8 cellular contexts compared by ENCODE assay signal in genomic region chr19:42693760-42694350, GRCh38. TPM values are rescaled to one million over a fixed set of nuclear protein-coding genes. Genes with fewer than 3 reads are reported as not detected.
A peak's percentile ranks its signal among the peaks of the same experiment; 100 is the strongest.
DNase-seq lines count a peak whose midpoint lies in the region; ATAC-seq and TF ChIP-seq lines count a peak whose summit lies in the region.

No MANE protein-coding gene starts in this region.

- dilution Hi-C loops in mammary epithelial cell (cut with HindIII; ENCODE audit: low sequenced_read_pairs): no loop called here

- no peaks in the 10 kb centered on the region for H3K4me1 Mint-ChIP-seq in activated CD4-positive, alpha-beta memory T cell treated with anti-CD3 and anti-CD28 coated beads for 36 hours (ENCODE audit: low read depth)
- no peaks in the 10 kb centered on the region for H3K4me1 Mint-ChIP-seq in activated CD4-positive, alpha-beta memory T cell treated with anti-CD3 and anti-CD28 coated beads, Interleukin-2, amount 10 ng/mL, durations not matched to agents 7 days and 5 days

- no peak for ATAC-seq in GM18517 (IDR thresholded peaks at IDR 0.05; ENCODE audit: unreplicated experiment)
- no peak for ATAC-seq in HG02642 (IDR thresholded peaks at IDR 0.05; ENCODE audit: poor library complexity, unreplicated experiment)

- H3K4me2 ChIP-seq in mammary epithelial cell (ENCODE audit: insufficient read depth, low read depth, low read length): no peak overlapping the region

- no peaks in the 10 kb centered on the region for H3K79me2 ChIP-seq in mammary epithelial cell (ENCODE audit: insufficient read depth, low read length)

- no peaks in the 10 kb centered on the region for H3K4me1 ChIP-seq in mammary epithelial cell (ENCODE audit: insufficient read depth, low read length)
- no peaks in the 10 kb centered on the region for H3K4me1 ChIP-seq in spleen

- peak; percentile 84 to 97 for TF ChIP-seq CTCF in mammary epithelial cell (conservative IDR thresholded peaks at IDR 0.05 in 1 of 2, IDR thresholded peaks at IDR 0.05 in 1 of 2; ENCODE audit: extremely low read depth in 1 of 2, insufficient read depth in 1 of 2, low read depth in 1 of 2, low read length in 2 of 2)
- TF ChIP-seq CTCF in retinal pigment epithelial cell (conservative IDR thresholded peaks at IDR 0.05; ENCODE audit: low read depth, low read length): peak; percentile 95
- no peak for TF ChIP-seq CTCF in spleen (IDR thresholded peaks at IDR 0.05 in 8 of 11, conservative IDR thresholded peaks at IDR 0.05 in 3 of 11)

- CTCF ChIA-PET in activated CD4-positive, alpha-beta memory T cell treated with anti-CD3 and anti-CD28 coated beads for 36 hours (lab: Charles Lee): interaction anchor here (1.4 kb wide), 1 partner anchor 10 kb away, joined by 7 read pairs; no protein-coding TSS in a partner anchor
- CTCF ChIA-PET in activated CD4-positive, alpha-beta memory T cell treated with anti-CD3 and anti-CD28 coated beads, Interleukin-2, amount 10 ng/mL, durations not matched to agents 7 days and 5 days (lab: Charles Lee): interaction anchor here (1.3 to 2.1 kb wide), 2 partner anchors 10 kb away, joined by 3 to 5 read pairs; no protein-coding TSS in a partner anchor
- CTCF ChIA-PET in mammary epithelial cell (lab: Charles Lee; ENCODE audit: low non-redundant PET): interaction anchor here (0.6 to 1.4 kb wide), 2 partner anchors 12 to 48 kb away, joined by 4 read pairs; no protein-coding TSS in a partner anchor

- H3K27ac Mint-ChIP-seq in activated CD4-positive, alpha-beta memory T cell treated with anti-CD3 and anti-CD28 coated beads for 36 hours: no peak overlapping the region
- no peak overlapping the region for H3K27ac Mint-ChIP-seq in activated CD4-positive, alpha-beta memory T cell treated with anti-CD3 and anti-CD28 coated beads, Interleukin-2, amount 10 ng/mL, durations not matched to agents 7 days and 5 days

- no peaks in the 10 kb centered on the region for H3K9me3 Mint-ChIP-seq in activated CD4-positive, alpha-beta memory T cell treated with anti-CD3 and anti-CD28 coated beads for 36 hours
- H3K9me3 Mint-ChIP-seq in activated CD4-positive, alpha-beta memory T cell treated with anti-CD3 and anti-CD28 coated beads, Interleukin-2, amount 10 ng/mL, durations not matched to agents 7 days and 5 days: no peaks in the 10 kb centered on the region

- H3K27me3 ChIP-seq in mammary epithelial cell (ENCODE audit: insufficient read depth, low read length) (peaks cover 4% of the 10 kb centered on the region), spleen (replicated peaks in 1 of 7) (peaks cover 0 to 52% (median 7%) of the 10 kb centered on the region in 7 donors)

- no peaks in the 10 kb centered on the region for H3K36me3 Mint-ChIP-seq in activated CD4-positive, alpha-beta memory T cell treated with anti-CD3 and anti-CD28 coated beads for 36 hours
- H3K36me3 Mint-ChIP-seq in activated CD4-positive, alpha-beta memory T cell treated with anti-CD3 and anti-CD28 coated beads, Interleukin-2, amount 10 ng/mL, durations not matched to agents 7 days and 5 days (ENCODE audit: low read depth): no peaks in the 10 kb centered on the region

- in situ Hi-C loops in mammary epithelial cell (cut with MboI; ENCODE audit: low sequenced_read_pairs in 2 of 2): loop anchor here (5.0 to 10.0 kb wide), 2 partner anchors 43 to 51 kb away; partner anchors contain the start of gene PSG3 (in 1 of the 2)

- no peak overlapping the region for H2AFZ ChIP-seq in mammary epithelial cell (ENCODE audit: low read depth, low read length)

- H3K36me3 ChIP-seq in mammary epithelial cell (ENCODE audit: insufficient read depth, low read length) (no peaks in the 10 kb centered on the region), spleen (no peaks in the 10 kb centered on the region)

- H3K9ac ChIP-seq in mammary epithelial cell (ENCODE audit: insufficient read depth, low read length): no peak overlapping the region

- no TSS peak for BruUV-seq in mammary epithelial cell (replicated peaks; lab: Mats Ljungman, UMichigan)

- no peak overlapping the region for H3K27ac ChIP-seq in mammary epithelial cell (ENCODE audit: insufficient read depth, low read depth, low read length)
- no peak overlapping the region for H3K27ac ChIP-seq in spleen

- no peak overlapping the region for H3K4me3 ChIP-seq in mammary epithelial cell (replicated peaks in 1 of 3; ENCODE audit: insufficient read depth in 1 of 3, low read depth in 2 of 3, low read length in 3 of 3)
- H3K4me3 ChIP-seq in retinal pigment epithelial cell (ENCODE audit: low read length): no peak overlapping the region
- no peak overlapping the region for H3K4me3 ChIP-seq in spleen

- DNase-seq in activated CD4-positive, alpha-beta memory T cell treated with anti-CD3 and anti-CD28 coated beads for 36 hours: peak; percentile 13
- no peak for DNase-seq in activated CD4-positive, alpha-beta memory T cell treated with anti-CD3 and anti-CD28 coated beads, Interleukin-2, amount 10 ng/mL, durations not matched to agents 7 days and 5 days
- DNase-seq in NCI-H2029 (lab: John Stamatoyannopoulos, UW) (peak; percentile 15), mammary epithelial cell (peak; percentile 43), retinal pigment epithelial cell (ENCODE audit: low read depth) (peak; percentile 39), spleen (no peak)

- TF ChIP-seq POLR2A in spleen (IDR thresholded peaks at IDR 0.05): no peak

- POLR2A ChIA-PET in activated CD4-positive, alpha-beta memory T cell treated with anti-CD3 and anti-CD28 coated beads for 36 hours (lab: Charles Lee): no interaction called here
- POLR2A ChIA-PET in activated CD4-positive, alpha-beta memory T cell treated with anti-CD3 and anti-CD28 coated beads, Interleukin-2, amount 10 ng/mL, durations not matched to agents 7 days and 5 days (lab: Charles Lee): no interaction called here

- intact Hi-C loops in activated CD4-positive, alpha-beta memory T cell treated with anti-CD3 and anti-CD28 coated beads for 36 hours (cut with micrococcal nuclease): no loop called here
- intact Hi-C loops in mammary epithelial cell (cut with micrococcal nuclease): loop anchor here (1.0 kb wide), 2 partner anchors 47 to 73 kb away; no protein-coding TSS in a partner anchor
- intact Hi-C loops in spleen (cut with DNase I; ENCODE audit: low total_unique reads): no loop called here

- no peaks in the 10 kb centered on the region for H4K20me1 ChIP-seq in mammary epithelial cell (ENCODE audit: insufficient read depth, low read length)

- 18% methylated on average over 5 of the region's 5 CpGs for WGBS in mammary epithelial cell (ENCODE audit: low coverage, missing lambda C conversion rate)
- WGBS in spleen, 5 donors: 23 to 28% (median 25%) methylated on average over 5 of the region's 5 CpGs

- H3K4me3 Mint-ChIP-seq in activated CD4-positive, alpha-beta memory T cell treated with anti-CD3 and anti-CD28 coated beads for 36 hours: no peak overlapping the region
- no peak overlapping the region for H3K4me3 Mint-ChIP-seq in activated CD4-positive, alpha-beta memory T cell treated with anti-CD3 and anti-CD28 coated beads, Interleukin-2, amount 10 ng/mL, durations not matched to agents 7 days and 5 days

- H3K27me3 Mint-ChIP-seq in activated CD4-positive, alpha-beta memory T cell treated with anti-CD3 and anti-CD28 coated beads for 36 hours: peaks cover 22% of the 10 kb centered on the region
- peaks cover 9% of the 10 kb centered on the region for H3K27me3 Mint-ChIP-seq in activated CD4-positive, alpha-beta memory T cell treated with anti-CD3 and anti-CD28 coated beads, Interleukin-2, amount 10 ng/mL, durations not matched to agents 7 days and 5 days

- H3K9me3 ChIP-seq in mammary epithelial cell (replicated peaks; ENCODE audit: insufficient read depth, low read length) (no peaks in the 10 kb centered on the region), spleen (peaks cover 0 to 12% (median 0%) of the 10 kb centered on the region in 8 donors)

RNA-seq across cellular contexts. Expression of gene PSG3, which starts 46.4 kb away (rescaled TPM):
- not detected for total RNA-seq in activated CD4-positive, alpha-beta memory T cell treated with anti-CD3 and anti-CD28 coated beads for 36 hours
- not detected for total RNA-seq in activated CD4-positive, alpha-beta memory T cell treated with anti-CD3 and anti-CD28 coated beads, Interleukin-2, amount 10 ng/mL, durations not matched to agents 7 days and 5 days
- total RNA-seq in mammary epithelial cell (not detected), spleen (not detected)
- polyA plus RNA-seq in mammary epithelial cell (not detected), spleen (not detected)
- not detected for polyA minus RNA-seq in mammary epithelial cell

Comparison
In these comparisons a context has a peak if more than half of its experiments do, and no peak if none do; other contexts are left out.
1. DNase-seq: peak in activated CD4-positive, alpha-beta memory T cell treated with anti-CD3 and anti-CD28 coated beads for 36 hours (single experiment), NCI-H2029 (single experiment), mammary epithelial cell (single experiment) and retinal pigment epithelial cell (single experiment); none in activated CD4-positive, alpha-beta memory T cell treated with anti-CD3 and anti-CD28 coated beads, Interleukin-2, amount 10 ng/mL, durations not matched to agents 7 days and 5 days (single experiment) and spleen (single experiment).
2. CTCF ChIP-seq: peak in mammary epithelial cell (2 of 2) and retinal pigment epithelial cell (single experiment); none in spleen (0 of 11).